In genomic region chr1:153789478-153790148, GRCh38 we compare ENCODE assay signal across 10 cellular contexts. TPM values are rescaled to one million over a fixed set of nuclear protein-coding genes. Genes with fewer than 3 reads are reported as not detected.
DNase-seq lines count a peak whose midpoint lies in the region; ATAC-seq and TF ChIP-seq lines count a peak whose summit lies in the region.
"Had no signal": no experiment of that assay in that cellular context is flagged by ENCODE, and none has a peak within 500 bp of the region (broad histone marks: within the 10 kb centered on the region; RNA-seq: fewer than 3 reads in every experiment).

No MANE protein-coding gene starts in this region.

- ATAC-seq in heart left ventricle (peak in 3 of 4 donors; percentile 1 to 27 (median 6)), Right ventricle myocardium inferior (no peak), body of pancreas (peak; percentile 69), GM21576 (IDR thresholded peaks at IDR 0.05; ENCODE audit: unreplicated experiment) (no peak)

- DNase-seq in heart left ventricle (peak in 3 of 5 donors; percentile 27 to 54 (median 35)), Right ventricle myocardium inferior (ENCODE audit: missing footprints) (no peak), body of pancreas (peak; percentile 53 to 78 (median 64)), uterus (peak in 1 of 2 donors; percentile 40), posterior vena cava (ENCODE audit: low spot score) (no peak), activated gamma-delta T cell treated with Interleukin-2 at 50 U/mL for 16 hours (no peak)
- DNase-seq: Caco-2, NCI-H524 treated with DMSO at 0.1 percent for 48 hours had no signal

- H3K27ac ChIP-seq in heart left ventricle (peak overlapping the region; percentile 73 to 96 (median 89)), body of pancreas (peak overlapping the region; percentile 1 to 71 (median 30)), mucosa of rectum (ENCODE audit: low read depth in 2 of 2, low read length in 2 of 2) (peak overlapping the region; percentile 84 to 87), uterus (peak overlapping the region; percentile 92 to 95)

- no peak for TF ChIP-seq CTCF in heart left ventricle (IDR thresholded peaks at IDR 0.05)
- TF ChIP-seq CTCF in body of pancreas (IDR thresholded peaks at IDR 0.05), result no peak
- TF ChIP-seq CTCF in uterus (IDR thresholded peaks at IDR 0.05), result no peak

- 33 to 47% (median 38%) methylated on average over 25 of the region's 25 CpGs for whole genome bisulfite sequencing in heart left ventricle, 4 donors
- WGBS in body of pancreas, 2 donors, result 41 to 54% methylated on average over 17 to 25 of the region's 25 CpGs

- H3K9me3 ChIP-seq in heart left ventricle (no peaks in the 10 kb centered on the region), body of pancreas (no peaks in the 10 kb centered on the region), mucosa of rectum (ENCODE audit: control insufficient read depth in 2 of 2, low read length in 2 of 2) (no peaks in the 10 kb centered on the region), uterus (no peaks in the 10 kb centered on the region)
- H3K9me3 ChIP-seq: Caco-2 had no signal

- intact Hi-C loops in heart left ventricle (cut with DNase I), result loop anchor here in 8 of 10 donors (2.0 to 10.0 kb wide), 6 partner anchors 155 to 485 kb away; partner anchors contain the start of genes DENND4B (in 4 of the 8), CREB3L4 (in 1 of the 8), CRTC2 (in 1 of the 8) and HAX1 (in 1 of the 8)
- intact Hi-C loops in Right ventricle myocardium inferior (cut with DNase I), result no loop called here
- intact Hi-C loops in body of pancreas (cut with DNase I), result loop anchor here (5.0 kb wide), 1 partner anchor 193 kb away; no protein-coding TSS in a partner anchor
- intact Hi-C loops in uterus (cut with DNase I; ENCODE audit: low total_unique reads), result loop anchor here (10.0 kb wide), 1 partner anchor 185 kb away; the partner anchor contains the start of gene JTB
- intact Hi-C loops in posterior vena cava (cut with DNase I), result loop anchor here (10.0 kb wide), 2 partner anchors 155 to 195 kb away; partner anchors contain the start of genes DENND4B (in 1 of the 2) and RAB13 (in 1 of the 2)

- peak overlapping the region in 10 of 12 donors; percentile 26 to 51 (median 42) for H3K4me3 ChIP-seq in heart left ventricle
- no peak overlapping the region for H3K4me3 ChIP-seq in body of pancreas
- peak overlapping the region; percentile 58 to 68 for H3K4me3 ChIP-seq in mucosa of rectum (ENCODE audit: low read length in 2 of 2)
- peak overlapping the region; percentile 23 to 28 for H3K4me3 ChIP-seq in uterus

- H3K36me3 ChIP-seq in heart left ventricle, result no peaks in the 10 kb centered on the region
- H3K36me3 ChIP-seq in body of pancreas (replicated peaks in 1 of 2; ENCODE audit: insufficient read depth in 1 of 2, low read depth in 2 of 2), result no peaks in the 10 kb centered on the region
- no peaks in the 10 kb centered on the region for H3K36me3 ChIP-seq in mucosa of rectum (ENCODE audit: control insufficient read depth in 2 of 2, insufficient read depth in 2 of 2, low read length in 2 of 2)
- H3K36me3 ChIP-seq in uterus, result no peaks in the 10 kb centered on the region

- TF ChIP-seq POLR2A in heart left ventricle (IDR thresholded peaks at IDR 0.05) (no peak), body of pancreas (IDR thresholded peaks at IDR 0.05) (no peak), uterus (IDR thresholded peaks at IDR 0.05) (no peak)

- H3K27me3 ChIP-seq in heart left ventricle (no peaks in the 10 kb centered on the region), body of pancreas (no peaks in the 10 kb centered on the region), mucosa of rectum (ENCODE audit: control insufficient read depth in 2 of 2, insufficient read depth in 2 of 2, low read length in 2 of 2) (peaks cover 0 to 10% of the 10 kb centered on the region in 2 donors), uterus (no peaks in the 10 kb centered on the region)

- H3K9ac ChIP-seq in mucosa of rectum (ENCODE audit: low read depth in 1 of 2, low read length in 2 of 2), result peak overlapping the region; percentile 58 to 64

- H3K4me1 ChIP-seq in heart left ventricle (peaks cover 0 to 35% (median 18%) of the 10 kb centered on the region in 12 donors), body of pancreas (peaks cover 15% of the 10 kb centered on the region), mucosa of rectum (ENCODE audit: control insufficient read depth in 2 of 2, insufficient read depth in 2 of 2, low read length in 2 of 2) (peaks cover 6 to 10% of the 10 kb centered on the region in 2 donors), uterus (peaks cover 0 to 3% of the 10 kb centered on the region in 2 donors)
- H3K4me1 ChIP-seq: Caco-2 had no signal

RNA-seq across cellular contexts. Expression of gene SLC27A3, which starts 14.4 kb away (rescaled TPM):
- 10 to 100 TPM in 5 of 9 donors, 1 to 10 TPM in 4; 7.9 to 37.1 (median 10.3) TPM for total RNA-seq in heart left ventricle
- polyA plus RNA-seq in heart left ventricle, result 10 to 100 TPM; 18.4 to 29.4 TPM
- 13.5 TPM for total RNA-seq in Right ventricle myocardium inferior
- 10 to 100 TPM; 15.0 to 21.1 TPM for total RNA-seq in body of pancreas
- 100 to 1,000 TPM in 1 of 4 donors, 10 to 100 TPM in 3; 12.9 to 364 (median 36.7) TPM for total RNA-seq in uterus
- 10 to 100 TPM; 60.5 to 64.5 TPM for total RNA-seq in posterior vena cava

Comparison
In these comparisons a context has a peak if more than half of its experiments do, and no peak if none do; other contexts are left out.
1. ATAC-seq: peak in heart left ventricle (3 of 4) and body of pancreas (single experiment); none in Right ventricle myocardium inferior (single experiment) and GM21576 (single experiment).
2. DNase-seq: peak in heart left ventricle (3 of 5) and body of pancreas (4 of 4); none in Right ventricle myocardium inferior (single experiment), posterior vena cava (single experiment) and activated gamma-delta T cell treated with Interleukin-2 at 50 U/mL for 16 hours (single experiment).
3. H3K27ac ChIP-seq: peak in every context shown above with its lines; median percentile 94 in uterus; 89 in heart left ventricle; 86 in mucosa of rectum; 30 in body of pancreas.
4. H3K4me3 ChIP-seq: peak in heart left ventricle (10 of 12), mucosa of rectum (2 of 2) and uterus (2 of 2); none in body of pancreas (0 of 2).